11 cellular contexts compared by ENCODE assay signal in genomic region chr2:62344472-62344871, GRCh38.
DNase-seq lines count a peak whose midpoint lies in the region; ATAC-seq, FAIRE-seq and TF ChIP-seq lines count a peak whose summit lies in the region.
"Had no signal": no experiment of that assay in that cellular context is flagged by ENCODE, and none has a peak within 500 bp of the region (broad histone marks: within the 10 kb centered on the region; RNA-seq: fewer than 3 reads in every experiment).

No MANE protein-coding gene starts in this region.

- peak overlapping the region; percentile 34 to 75 (median 67) for H3K27ac Mint-ChIP-seq in IgD-negative memory B cell

- peaks cover 9 to 12% (median 11%) of the 10 kb centered on the region in 3 donors for H3K4me1 Mint-ChIP-seq in IgD-negative memory B cell

- H3K36me3 ChIP-seq in pancreas: no peaks in the 10 kb centered on the region

- FAIRE-seq in pancreas (lab: Jason Lieb, UNC): no peak

- H3K4me3 ChIP-seq in pancreas: no peak overlapping the region

- no peaks in the 10 kb centered on the region for H3K9me3 ChIP-seq in pancreas

- H3K36me3 Mint-ChIP-seq in IgD-negative memory B cell: no peaks in the 10 kb centered on the region

- intact Hi-C loops in pancreas (cut with DNase I): no loop called here

- no peaks in the 10 kb centered on the region for H3K27me3 Mint-ChIP-seq in IgD-negative memory B cell

- H3K4me3 Mint-ChIP-seq in IgD-negative memory B cell: peak overlapping the region in 2 of 4 donors; percentile 1 to 65

- peak; percentile 33 for DNase-seq in NCI-H2107 treated with DMSO at 0.1 percent for 48 hours (lab: John Stamatoyannopoulos, UW; ENCODE audit: unreplicated experiment)
- DNase-seq in NCI-H2107 (lab: John Stamatoyannopoulos, UW): no peak
- peak in 2 of 6 donors; percentile 9 to 38 for DNase-seq in pancreas
- no peak for DNase-seq in hippocampal formation (lab: John Stamatoyannopoulos, UW)
- DNase-seq in mesenteric fat pad (ENCODE audit: low spot score): no peak
- DNase-seq in epidermal melanocyte (ENCODE audit: insufficient read length, low spot score): no peak
- DNase-seq: aorta; NCI-H1694 treated with DMSO at 0.1 percent for 48 hours; stimulated activated naive CD4-positive, alpha-beta T cell treated with Interleukin-2 at 50 U/mL for 16 hours had no signal

- no peak overlapping the region for H3K27ac ChIP-seq in pancreas

- TF ChIP-seq CTCF in pancreas (IDR thresholded peaks at IDR 0.05): no peak

- ATAC-seq in HG02588 (IDR thresholded peaks at IDR 0.05; ENCODE audit: unreplicated experiment): peak; percentile 71
- peak; percentile 73 to 85 (median 81) for ATAC-seq in pancreas

- H3K9me3 Mint-ChIP-seq in IgD-negative memory B cell: peaks cover 0 to 1% (median 0%) of the 10 kb centered on the region in 3 donors

- 41 to 58% methylated on average over 5 of the region's 5 CpGs for WGBS in pancreas, 2 donors

- peaks cover 0 to 6% (median 4%) of the 10 kb centered on the region in 3 donors for H3K4me1 ChIP-seq in pancreas

- no peaks in the 10 kb centered on the region for H3K27me3 ChIP-seq in pancreas
